Comparison of ENCODE assay signal across 10 cellular contexts in genomic region chr7:26193432-26194206, GRCh38. TPM values are rescaled to one million over a fixed set of nuclear protein-coding genes. Genes with fewer than 3 reads are reported as not detected.
DNase-seq lines count a peak whose midpoint lies in the region; ATAC-seq and TF ChIP-seq lines count a peak whose summit lies in the region.
"Had no signal": no experiment of that assay in that cellular context is flagged by ENCODE, and none has a peak within 500 bp of the region (broad histone marks: within the 10 kb centered on the region; RNA-seq: fewer than 3 reads in every experiment).

No MANE protein-coding gene starts in this region.

- peak overlapping the region; percentile 0; the same call in 1 of the 2 replicates for H3K9ac ChIP-seq in KMS-11
- H3K9ac ChIP-seq: parathyroid adenoma had no signal

- DNase-seq in Calu3 (no peak), neural crest cell (ENCODE audit: low read depth, low spot score) (no peak), substantia nigra (lab: John Stamatoyannopoulos, UW) (no peak), ascending aorta (ENCODE audit: low spot score in 2 of 2) (no peak)
- no peak for DNase-seq in activated naive CD8-positive, alpha-beta T cell treated with anti-CD3 and anti-CD28 coated beads, Interleukin-2, amount 50 U/mL, for 24 hours
- DNase-seq: NCI-H1417 treated with DMSO at 0.1 percent for 48 hours, SHP77 treated with DMSO at 0.1 percent for 48 hours had no signal

- H3K9me3 ChIP-seq in ascending aorta = no peaks in the 10 kb centered on the region

- H3K27me3 ChIP-seq in KMS-11 (ENCODE audit: insufficient read depth, low read depth) (no peaks in the 10 kb centered on the region), ascending aorta (no peaks in the 10 kb centered on the region)

- H2AFZ ChIP-seq in KMS-11 (ENCODE audit: low read depth) = no peak overlapping the region
- H2AFZ ChIP-seq: parathyroid adenoma had no signal

- H3K4me3 ChIP-seq in KMS-11 (IDR thresholded peaks at IDR 0.05; ENCODE audit: insufficient read depth, low read depth, low read length) = no peak overlapping the region
- peak overlapping the region in 1 of 2 donors; percentile 13 for H3K4me3 ChIP-seq in ascending aorta

- intact Hi-C loops in Calu3 (cut with micrococcal nuclease; ENCODE audit: unreplicated experiment) (no loop called here), ascending aorta (cut with DNase I) (loop anchor here (5.0 kb wide), 1 partner anchor 801 kb away; no protein-coding TSS in a partner anchor)

- no TSS peak for BruUV-seq in Calu3 (replicated peaks; lab: Mats Ljungman, UMichigan)

- H3K27ac ChIP-seq in KMS-11 = peak overlapping the region; percentile 23; the same call in 1 of the 2 replicates
- H3K27ac ChIP-seq in substantia nigra (ENCODE audit: low read depth, low read length, poor library complexity, severe bottlenecking) = no peak overlapping the region
- H3K27ac ChIP-seq in ascending aorta = no peak overlapping the region
- H3K27ac ChIP-seq: parathyroid adenoma had no signal

- peaks cover 94% of the 10 kb centered on the region for H3K79me2 ChIP-seq in KMS-11 (ENCODE audit: insufficient read depth, low read depth)

- peak overlapping the region; percentile 4; the same call in 1 of the 2 replicates for H3K4me2 ChIP-seq in KMS-11

- CTCF ChIA-PET in Calu3 (lab: Charles Lee) = interaction anchor here (0.6 kb wide), 1 partner anchor 40 kb away, joined by 3 read pairs; no protein-coding TSS in a partner anchor

- H3K27ac Mint-ChIP-seq in Calu3 (ENCODE audit: unreplicated experiment) (peak overlapping the region; percentile 81), neural crest cell (ENCODE audit: unreplicated experiment) (peak overlapping the region; percentile 72)
- H3K27ac Mint-ChIP-seq in activated naive CD8-positive, alpha-beta T cell treated with anti-CD3 and anti-CD28 coated beads, Interleukin-2, amount 50 U/mL, for 24 hours = peak overlapping the region; percentile 100

- TF ChIP-seq CTCF in Calu3 (IDR thresholded peaks at IDR 0.05; ENCODE audit: unreplicated experiment) (no peak), KMS-11 (conservative IDR thresholded peaks at IDR 0.05; ENCODE audit: low read depth, low read length) (no peak), neural crest cell (conservative IDR thresholded peaks at IDR 0.05) (no peak), ascending aorta (IDR thresholded peaks at IDR 0.05) (no peak)

- peak; percentile 10 for ATAC-seq in activated naive CD8-positive, alpha-beta T cell treated with anti-CD3 and anti-CD28 coated beads, Interleukin-2, amount 50 U/mL, for 24 hours
- no peak for ATAC-seq in GM19455 (IDR thresholded peaks at IDR 0.05; ENCODE audit: unreplicated experiment)

- H3K27me3 Mint-ChIP-seq in Calu3 (ENCODE audit: unreplicated experiment) (no peaks in the 10 kb centered on the region), neural crest cell (ENCODE audit: low read depth) (peaks cover 62% of the 10 kb centered on the region)
- no peaks in the 10 kb centered on the region for H3K27me3 Mint-ChIP-seq in activated naive CD8-positive, alpha-beta T cell treated with anti-CD3 and anti-CD28 coated beads, Interleukin-2, amount 50 U/mL, for 24 hours

- peak overlapping the region; percentile 96 for H3K4me3 Mint-ChIP-seq in Calu3 (ENCODE audit: low read depth, unreplicated experiment)
- H3K4me3 Mint-ChIP-seq in activated naive CD8-positive, alpha-beta T cell treated with anti-CD3 and anti-CD28 coated beads, Interleukin-2, amount 50 U/mL, for 24 hours = peak overlapping the region; percentile 99
- peak overlapping the region; percentile 100 for H3K4me3 Mint-ChIP-seq in neural crest cell

- H3K4me1 Mint-ChIP-seq in Calu3 (ENCODE audit: low read depth, unreplicated experiment) = peaks cover 82% of the 10 kb centered on the region
- H3K4me1 Mint-ChIP-seq in activated naive CD8-positive, alpha-beta T cell treated with anti-CD3 and anti-CD28 coated beads, Interleukin-2, amount 50 U/mL, for 24 hours = peaks cover 90% of the 10 kb centered on the region
- H3K4me1 Mint-ChIP-seq in neural crest cell = peaks cover 81% of the 10 kb centered on the region

- H4K20me1 ChIP-seq in KMS-11 (ENCODE audit: insufficient read depth) = peaks cover 97% of the 10 kb centered on the region

- peaks cover 100% of the 10 kb centered on the region for H3K36me3 Mint-ChIP-seq in Calu3 (ENCODE audit: insufficient read depth, unreplicated experiment)
- peaks cover 97% of the 10 kb centered on the region for H3K36me3 Mint-ChIP-seq in activated naive CD8-positive, alpha-beta T cell treated with anti-CD3 and anti-CD28 coated beads, Interleukin-2, amount 50 U/mL, for 24 hours (ENCODE audit: low read depth)
- peaks cover 83% of the 10 kb centered on the region for H3K36me3 Mint-ChIP-seq in neural crest cell (ENCODE audit: low read depth)

- H3K4me1 ChIP-seq in KMS-11 (ENCODE audit: low read depth, poor library complexity, severe bottlenecking) (peaks cover 94% of the 10 kb centered on the region), ascending aorta (peaks cover 3 to 61% of the 10 kb centered on the region in 2 donors)

- H3K9me3 Mint-ChIP-seq in Calu3 (ENCODE audit: low read depth, unreplicated experiment) = no peaks in the 10 kb centered on the region
- no peaks in the 10 kb centered on the region for H3K9me3 Mint-ChIP-seq in activated naive CD8-positive, alpha-beta T cell treated with anti-CD3 and anti-CD28 coated beads, Interleukin-2, amount 50 U/mL, for 24 hours
- no peaks in the 10 kb centered on the region for H3K9me3 Mint-ChIP-seq in neural crest cell

- H3K36me3 ChIP-seq in KMS-11 (ENCODE audit: insufficient read depth) = peaks cover 78% of the 10 kb centered on the region
- peaks cover 82 to 93% of the 10 kb centered on the region in 2 donors for H3K36me3 ChIP-seq in ascending aorta

RNA-seq across cellular contexts. Expression of gene HNRNPA2B1, which starts 6.9 kb away (rescaled TPM):
- 880 and 924 TPM in 2 replicates for total RNA-seq in Calu3 (2022)
- 1,068 and 1,071 TPM in 2 replicates for total RNA-seq in neural crest cell
- 57.0 TPM for total RNA-seq in ascending aorta

RNA-seq across cellular contexts. Expression of gene CBX3, which starts 7.9 kb away (rescaled TPM):
- total RNA-seq in Calu3 (2022) = 390 and 417 TPM in 2 replicates
- total RNA-seq in neural crest cell = 291 and 293 TPM in 2 replicates
- 32.1 TPM for total RNA-seq in ascending aorta

RNA-seq across cellular contexts. Expression of gene NFE2L3, which starts 41.6 kb away (rescaled TPM):
- total RNA-seq in Calu3 (2022) (74.3 and 108 TPM in 2 replicates), neural crest cell (2.4 and 3.5 TPM in 2 replicates), ascending aorta (10.0 TPM)

Comparison
In these comparisons a context has a peak if more than half of its experiments do, and no peak if none do; other contexts are left out.
1. RNA of gene HNRNPA2B1, which starts 6.9 kb away (total RNA-seq): 1,068 to 1,071 TPM in neural crest cell and 880 to 924 TPM in Calu3; 57.0 TPM in ascending aorta (single experiment); every median in the first group is over 10 times any median in the second.
2. Peak in every context shown above with its lines, with median percentiles within 50 percentile points of each other: H3K27ac Mint-ChIP-seq and H3K4me3 Mint-ChIP-seq.